Comparison of ENCODE assay signal across 11 cellular contexts in genomic region chr12:104567832-104568490, GRCh38.
A peak's percentile ranks its signal among the peaks of the same experiment; 100 is the strongest.
DNase-seq lines count a peak whose midpoint lies in the region; ATAC-seq and TF ChIP-seq lines count a peak whose summit lies in the region.
"Had no signal": no experiment of that assay in that cellular context is flagged by ENCODE, and none has a peak within 500 bp of the region (broad histone marks: within the 10 kb centered on the region; RNA-seq: fewer than 3 reads in every experiment).

No MANE protein-coding gene starts in this region.

- TF ChIP-seq CTCF in heart left ventricle (IDR thresholded peaks at IDR 0.05) (no peak), NB4 (IDR thresholded peaks at IDR 0.05; ENCODE audit: low read depth, low read length) (no peak), neutrophil (IDR thresholded peaks at IDR 0.05) (no peak)

- TF ChIP-seq POLR2A in heart left ventricle (IDR thresholded peaks at IDR 0.05) = no peak
- TF ChIP-seq POLR2A in NB4 (IDR thresholded peaks at IDR 0.05; ENCODE audit: extremely low read depth, insufficient read length) = no peak

- H3K27ac ChIP-seq in heart left ventricle (no peak overlapping the region), neutrophil (peak overlapping the region; percentile 94)
- H3K27ac ChIP-seq: C4-2B, Peyer's patch had no signal

- H3K36me3 Mint-ChIP-seq in central memory CD8-positive, alpha-beta T cell (ENCODE audit: insufficient read depth) = peaks cover 6% of the 10 kb centered on the region

- H3K4me3 ChIP-seq in heart left ventricle = no peak overlapping the region
- H3K4me3 ChIP-seq in NB4 (ENCODE audit: low read depth, low read length) = no peak overlapping the region
- H3K4me3 ChIP-seq in neutrophil (ENCODE audit: low read depth in 1 of 2, low read length in 1 of 2) = peak overlapping the region; percentile 1 to 53
- H3K4me3 ChIP-seq: Peyer's patch had no signal

- 76 to 88% (median 82%) methylated on average over 4 to 5 of the region's 5 CpGs for WGBS in heart left ventricle, 4 donors

- no peaks in the 10 kb centered on the region for H3K27me3 Mint-ChIP-seq in central memory CD8-positive, alpha-beta T cell

- H3K27ac Mint-ChIP-seq in central memory CD8-positive, alpha-beta T cell (ENCODE audit: low read depth) = peak overlapping the region; percentile 80

- DNase-seq in heart left ventricle = peak in 1 of 5 donors; percentile 18
- no peak for DNase-seq in Right ventricle myocardium inferior (ENCODE audit: missing footprints)
- DNase-seq in NB4 (ENCODE audit: low read depth) = peak; percentile 91
- DNase-seq in central memory CD8-positive, alpha-beta T cell (ENCODE audit: low spot score in 2 of 2) = no peak
- no peak for DNase-seq in NCI-H1048 (lab: John Stamatoyannopoulos, UW)
- no peak for DNase-seq in 8988T
- DNase-seq: activated effector memory CD4-positive, alpha-beta T cell treated with anti-CD3 and anti-CD28 coated beads, Interleukin-2, amount 50 U/mL, for 16 hours; Peyer's patch had no signal

- peak overlapping the region; percentile 68 for H3K4me3 Mint-ChIP-seq in central memory CD8-positive, alpha-beta T cell

- H3K9me3 Mint-ChIP-seq in central memory CD8-positive, alpha-beta T cell = no peaks in the 10 kb centered on the region

- intact Hi-C loops in heart left ventricle (cut with DNase I) = no loop called here
- intact Hi-C loops in Right ventricle myocardium inferior (cut with DNase I) = no loop called here

- no peaks in the 10 kb centered on the region for H3K27me3 ChIP-seq in heart left ventricle
- no peaks in the 10 kb centered on the region for H3K27me3 ChIP-seq in neutrophil
- H3K27me3 ChIP-seq: Peyer's patch had no signal

- peaks cover 0 to 6% (median 0%) of the 10 kb centered on the region in 12 donors for H3K9me3 ChIP-seq in heart left ventricle
- H3K9me3 ChIP-seq in neutrophil = no peaks in the 10 kb centered on the region

- H3K36me3 ChIP-seq in heart left ventricle (peaks cover 0 to 4% (median 0%) of the 10 kb centered on the region in 9 donors), neutrophil (no peaks in the 10 kb centered on the region)
- H3K36me3 ChIP-seq: Peyer's patch had no signal

- peaks cover 0 to 55% (median 0%) of the 10 kb centered on the region in 12 donors for H3K4me1 ChIP-seq in heart left ventricle
- H3K4me1 ChIP-seq in neutrophil (ENCODE audit: control insufficient read depth in 1 of 2, insufficient read depth in 1 of 2, low read depth in 1 of 2, low read length in 1 of 2) = peaks cover 55 to 70% of the 10 kb centered on the region in 2 experiments

- ATAC-seq in heart left ventricle (peak in 3 of 4 donors; percentile 31 to 69 (median 68)), Right ventricle myocardium inferior (no peak), GM21723 (IDR thresholded peaks at IDR 0.05; ENCODE audit: unreplicated experiment) (no peak)
- no peak for ATAC-seq in central memory CD8-positive, alpha-beta T cell (replicated peaks; ENCODE audit: extremely low read depth, poor library complexity, severe bottlenecking)

- H3K4me1 Mint-ChIP-seq in central memory CD8-positive, alpha-beta T cell = peaks cover 73% of the 10 kb centered on the region

Comparison
In these comparisons a context has a peak if more than half of its experiments do, and no peak if none do; other contexts are left out.
1. ATAC-seq: peak in heart left ventricle (3 of 4); none in Right ventricle myocardium inferior (single experiment), central memory CD8-positive, alpha-beta T cell (single experiment) and GM21723 (single experiment).
2. H3K4me3 ChIP-seq: peak in neutrophil (2 of 2); none in heart left ventricle (0 of 12) and NB4 (single experiment).